In the genomic region with DNA sequence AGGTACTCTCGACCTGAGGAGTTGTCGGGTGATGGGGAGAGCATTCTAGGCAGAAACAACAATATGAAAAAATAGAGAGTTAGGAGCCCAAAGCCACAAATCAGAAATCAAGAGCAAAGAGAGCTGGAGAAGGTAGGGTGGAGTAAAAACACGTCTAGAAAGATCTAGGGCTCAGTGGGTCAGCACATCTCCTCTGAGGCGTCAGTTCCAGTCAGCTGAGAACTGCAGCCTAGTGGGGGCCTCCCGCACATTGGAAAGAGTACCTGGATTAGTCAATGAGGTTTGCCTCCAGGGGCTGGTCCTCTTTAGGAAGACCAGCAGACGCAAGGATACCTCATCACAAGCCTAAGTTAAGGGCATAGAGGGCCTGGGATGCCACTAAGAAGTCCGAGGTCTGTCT, we compare ENCODE assay signal across 22 cellular contexts.
A peak's percentile ranks its signal among the peaks of the same experiment; 100 is the strongest.
DNase-seq lines count a peak whose midpoint lies in the region; ATAC-seq and TF ChIP-seq lines count a peak whose summit lies in the region.
"Had no signal": no experiment of that assay in that cellular context is flagged by ENCODE, and none has a peak within 500 bp of the region (broad histone marks: within the 10 kb centered on the region; RNA-seq: fewer than 3 reads in every experiment).

No MANE protein-coding gene starts in this region.

- WGBS in heart left ventricle, 4 donors: 89 to 91% (median 90%) methylated on average over 7 of the region's 7 CpGs
- WGBS in IMR-90 (ENCODE audit: extremely low coverage in 2 of 2, insufficient read length in 1 of 2), 2 experiments: 100% methylated on average over 3 of the region's 7 CpGs; no CpG with 5 or more reads in 1 of the 2 experiments

- H3K14ac ChIP-seq in IMR-90 (replicated peaks; ENCODE audit: low read depth, low read length): no peak overlapping the region

- H4K91ac ChIP-seq in IMR-90 (ENCODE audit: insufficient read depth, low read depth, low read length): no peak overlapping the region

- H4K8ac ChIP-seq in IMR-90 (ENCODE audit: low read depth in 2 of 2, low read length in 2 of 2): no peak overlapping the region

- no peak overlapping the region for H3K4ac ChIP-seq in IMR-90 (ENCODE audit: low read depth, low read length)

- TF ChIP-seq RAD21 in IMR-90 (IDR thresholded peaks at IDR 0.05; ENCODE audit: low read length): no peak

- no peak overlapping the region for H3K9ac ChIP-seq in IMR-90 (ENCODE audit: low read depth, low read length)
- H3K9ac ChIP-seq: BLaER1 treated with 17β-estradiol and CSF1 and Interleukin-3, amounts not matched to agents 10 nM and 100 nM had no signal

- H2AFZ ChIP-seq in IMR-90 (replicated peaks; ENCODE audit: low read length, poor library complexity): no peak overlapping the region

- H2AK5ac ChIP-seq in IMR-90 (ENCODE audit: low read depth, low read length): no peak overlapping the region

- H3K56ac ChIP-seq in IMR-90 (ENCODE audit: extremely low read depth, insufficient read depth, low read length): no peak overlapping the region

- H3K36me3 ChIP-seq in heart left ventricle (no peaks in the 10 kb centered on the region), IMR-90 (ENCODE audit: control insufficient read depth, insufficient read depth, low read length) (no peaks in the 10 kb centered on the region)
- H3K36me3 ChIP-seq: BE2C; BLaER1 treated with 17β-estradiol and CSF1 and Interleukin-3, amounts not matched to agents 10 nM and 100 nM; HAP-1 had no signal

- H3K23ac ChIP-seq in IMR-90 (ENCODE audit: low read depth, low read length): no peak overlapping the region

- in situ Hi-C loops in IMR-90 (cut with MboI; ENCODE audit: low sequenced_read_pairs): loop anchor here (5.0 to 10.0 kb wide), 2 partner anchors 227 to 480 kb away; no protein-coding TSS in a partner anchor

- peaks cover 0 to 6% of the 10 kb centered on the region in 2 experiments; a peak in 1 of 4 replicates for H3K79me1 ChIP-seq in IMR-90 (ENCODE audit: low read depth in 1 of 2, low read length in 2 of 2)

- TF ChIP-seq POLR2A in heart left ventricle (IDR thresholded peaks at IDR 0.05): no peak
- TF ChIP-seq POLR2A in IMR-90 (IDR thresholded peaks at IDR 0.05; ENCODE audit: low read depth, low read length): no peak

- CTCF ChIA-PET in IMR-90 (lab: Yijun Ruan, JAX): interaction anchor here (0.6 to 1.3 kb wide), 2 partner anchors 20 to 54 kb away, joined by 3 read pairs; no protein-coding TSS in a partner anchor

- H3K27me3 Mint-ChIP-seq in neural crest cell (ENCODE audit: low read depth): peaks cover 49% of the 10 kb centered on the region

- no peaks in the 10 kb centered on the region for H3K36me3 Mint-ChIP-seq in neural crest cell (ENCODE audit: low read depth)
- H3K36me3 Mint-ChIP-seq: CD4-positive, alpha-beta memory T cell had no signal

- H4K20me1 ChIP-seq in IMR-90 (ENCODE audit: insufficient read depth, low read length): no peaks in the 10 kb centered on the region

- H3K27ac Mint-ChIP-seq in neural crest cell (ENCODE audit: unreplicated experiment): no peak overlapping the region
- H3K27ac Mint-ChIP-seq: CD14-positive monocyte; CD4-positive, alpha-beta memory T cell; HFFc6 had no signal

- BruUV-seq in IMR-90 (replicated peaks; lab: Mats Ljungman, UMichigan): no TSS peak

- ATAC-seq in heart left ventricle (no peak), IMR-90 (ENCODE audit: low read depth) (no peak)
- ATAC-seq: A549 had no signal

- no peak overlapping the region for H4K5ac ChIP-seq in IMR-90 (ENCODE audit: low read depth, low read length)

- H3K4me2 ChIP-seq in IMR-90 (ENCODE audit: low read depth, low read length): no peak overlapping the region
- H3K4me2 ChIP-seq: A549; BLaER1 treated with 17β-estradiol and CSF1 and Interleukin-3, amounts not matched to agents 10 nM and 100 nM had no signal

- H3K27me3 ChIP-seq in heart left ventricle: peaks cover 0 to 29% (median 14%) of the 10 kb centered on the region in 9 donors
- no peaks in the 10 kb centered on the region; the same call in 1 of the 2 replicates for H3K27me3 ChIP-seq in IMR-90 (ENCODE audit: control insufficient read depth, insufficient read depth, low read length)
- H3K27me3 ChIP-seq: BE2C had no signal

- peaks cover 3% of the 10 kb centered on the region; the same call in 1 of the 2 replicates for H3K9me1 ChIP-seq in IMR-90 (ENCODE audit: insufficient read depth, low read length)

- H3K4me1 Mint-ChIP-seq in neural crest cell: peaks cover 8% of the 10 kb centered on the region

- H2AK9ac ChIP-seq in IMR-90 (replicated peaks; ENCODE audit: low read depth, low read length, poor library complexity): no peak overlapping the region

- intact Hi-C loops in cardiac septum (cut with DNase I) (loop anchor here (5.0 to 10.0 kb wide), 3 partner anchors 117 to 410 kb away; no protein-coding TSS in a partner anchor), heart left ventricle (cut with DNase I) (loop anchor here in 8 of 10 donors (5.0 to 10.0 kb wide), 10 partner anchors 60 to 465 kb away; a partner anchor contains a TSS), IMR-90 (cut with micrococcal nuclease) (loop anchor here (5.0 kb wide), 1 partner anchor 60 kb away; no protein-coding TSS in a partner anchor)

- DNase-seq in cardiac septum (ENCODE audit: low spot score): peak; percentile 39
- DNase-seq in heart left ventricle: no peak
- DNase-seq in IMR-90: no peak
- no peak for DNase-seq in neural crest cell (ENCODE audit: low read depth, low spot score)
- DNase-seq in NCI-H446 treated with DMSO at 0.1 percent for 48 hours (lab: John Stamatoyannopoulos, UW): no peak
- DNase-seq in activated T-cell treated with anti-CD3 and anti-CD28 coated beads, Interleukin-2, amount 50 U/mL, for 1 hour: no peak
- DNase-seq: 8988T; ACHN; AML-193; BE2C; Calu3; CD4-positive, alpha-beta memory T cell; COR-L47; DMS53; DMS79 treated with DMSO at 0.1 percent for 48 hours; GF-D8; GOT3 had no signal

- H3K4me1 ChIP-seq in heart left ventricle (peaks cover 0 to 19% (median 10%) of the 10 kb centered on the region in 12 donors), IMR-90 (ENCODE audit: control insufficient read depth, insufficient read depth, low read length) (peaks cover 9% of the 10 kb centered on the region)

- peak overlapping the region; percentile 5; the same call in 1 of the 2 replicates for H2BK120ac ChIP-seq in IMR-90 (ENCODE audit: low read depth, low read length)

- peak overlapping the region; percentile 74 for H3K4me3 Mint-ChIP-seq in neural crest cell
- H3K4me3 Mint-ChIP-seq: CD14-positive monocyte; CD4-positive, alpha-beta memory T cell; HFFc6 had no signal

- POLR2A ChIA-PET in IMR-90 (lab: Charles Lee; ENCODE audit: unreplicated experiment): no interaction called here

- no peak overlapping the region for H3K18ac ChIP-seq in IMR-90 (ENCODE audit: low read depth, low read length)

- H3K9me3 ChIP-seq in heart left ventricle: no peaks in the 10 kb centered on the region
- no peaks in the 10 kb centered on the region for H3K9me3 ChIP-seq in IMR-90 (ENCODE audit: control insufficient read depth, insufficient read depth, low read length)
- H3K9me3 ChIP-seq: A549; BE2C; BLaER1 treated with 17β-estradiol and CSF1 and Interleukin-3, amounts not matched to agents 10 nM and 100 nM; HAP-1 had no signal

- H2BK5ac ChIP-seq in IMR-90 (ENCODE audit: low read depth, low read length, poor library complexity, severe bottlenecking): no peak overlapping the region

- H3K9me3 Mint-ChIP-seq in neural crest cell: peaks cover 4% of the 10 kb centered on the region
- H3K9me3 Mint-ChIP-seq: HFFc6 had no signal

- dilution Hi-C loops in IMR-90 (cut with HindIII; ENCODE audit: low sequenced_read_pairs, unreplicated experiment): no loop called here

- H2BK15ac ChIP-seq in IMR-90 (ENCODE audit: low read depth, low read length): no peak overlapping the region

- H3K4me3 ChIP-seq in heart left ventricle (no peak overlapping the region), IMR-90 (ENCODE audit: insufficient read depth, low read depth, low read length) (no peak overlapping the region)
- H3K4me3 ChIP-seq: A549; BLaER1 treated with 17β-estradiol and CSF1 and Interleukin-3, amounts not matched to agents 10 nM and 100 nM; HAP-1 had no signal

- H3K27ac ChIP-seq in heart left ventricle (no peak overlapping the region), IMR-90 (ENCODE audit: insufficient read depth, low read length) (no peak overlapping the region)
- H3K27ac ChIP-seq: A549; BLaER1 treated with 17β-estradiol and CSF1 and Interleukin-3, amounts not matched to agents 10 nM and 100 nM had no signal

- no peak overlapping the region for H2BK20ac ChIP-seq in IMR-90 (ENCODE audit: low read depth, low read length)

- no peak for TF ChIP-seq CTCF in heart left ventricle (IDR thresholded peaks at IDR 0.05)
- no peak for TF ChIP-seq CTCF in IMR-90 (conservative IDR thresholded peaks at IDR 0.05; ENCODE audit: low read depth, low read length)
- TF ChIP-seq CTCF in neural crest cell (conservative IDR thresholded peaks at IDR 0.05): no peak

TF ChIP-seq in IMR-90, 13 proteins besides CTCF, POLR2A, EP300 and RAD21 (continues in another document):
- TF ChIP-seq CHD1 (IDR thresholded peaks at IDR 0.05; ENCODE audit: low read depth, low read length) (no peak), RFX5 (IDR thresholded peaks at IDR 0.05; ENCODE audit: low read depth, low read length) (no peak), RCOR1 (IDR thresholded peaks at IDR 0.05; ENCODE audit: insufficient replicate concordance, low read length) (no peak), FOS (IDR thresholded peaks at IDR 0.05; ENCODE audit: low read depth, low read length) (no peak), SMC3 (IDR thresholded peaks at IDR 0.05; ENCODE audit: low read depth, low read length) (no peak), CEBPB (IDR thresholded peaks at IDR 0.05; ENCODE audit: low read depth, low read length) (no peak), MXI1 (IDR thresholded peaks at IDR 0.05; ENCODE audit: borderline replicate concordance, low read depth, low read length) (no peak), MAZ (IDR thresholded peaks at IDR 0.05; ENCODE audit: borderline replicate concordance, low read depth, low read length) (no peak), NFE2L2 (IDR thresholded peaks at IDR 0.05; ENCODE audit: low read depth, low read length) (no peak)
- TF ChIP-seq, protein P1, sequence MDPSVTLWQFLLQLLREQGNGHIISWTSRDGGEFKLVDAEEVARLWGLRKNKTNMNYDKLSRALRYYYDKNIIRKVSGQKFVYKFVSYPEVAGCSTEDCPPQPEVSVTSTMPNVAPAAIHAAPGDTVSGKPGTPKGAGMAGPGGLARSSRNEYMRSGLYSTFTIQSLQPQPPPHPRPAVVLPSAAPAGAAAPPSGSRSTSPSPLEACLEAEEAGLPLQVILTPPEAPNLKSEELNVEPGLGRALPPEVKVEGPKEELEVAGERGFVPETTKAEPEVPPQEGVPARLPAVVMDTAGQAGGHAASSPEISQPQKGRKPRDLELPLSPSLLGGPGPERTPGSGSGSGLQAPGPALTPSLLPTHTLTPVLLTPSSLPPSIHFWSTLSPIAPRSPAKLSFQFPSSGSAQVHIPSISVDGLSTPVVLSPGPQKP (IDR thresholded peaks at IDR 0.05; ENCODE audit: borderline replicate concordance, low read depth, low read length): no peak
